Comparison of ENCODE assay signal across 9 cellular contexts in the genomic region with DNA sequence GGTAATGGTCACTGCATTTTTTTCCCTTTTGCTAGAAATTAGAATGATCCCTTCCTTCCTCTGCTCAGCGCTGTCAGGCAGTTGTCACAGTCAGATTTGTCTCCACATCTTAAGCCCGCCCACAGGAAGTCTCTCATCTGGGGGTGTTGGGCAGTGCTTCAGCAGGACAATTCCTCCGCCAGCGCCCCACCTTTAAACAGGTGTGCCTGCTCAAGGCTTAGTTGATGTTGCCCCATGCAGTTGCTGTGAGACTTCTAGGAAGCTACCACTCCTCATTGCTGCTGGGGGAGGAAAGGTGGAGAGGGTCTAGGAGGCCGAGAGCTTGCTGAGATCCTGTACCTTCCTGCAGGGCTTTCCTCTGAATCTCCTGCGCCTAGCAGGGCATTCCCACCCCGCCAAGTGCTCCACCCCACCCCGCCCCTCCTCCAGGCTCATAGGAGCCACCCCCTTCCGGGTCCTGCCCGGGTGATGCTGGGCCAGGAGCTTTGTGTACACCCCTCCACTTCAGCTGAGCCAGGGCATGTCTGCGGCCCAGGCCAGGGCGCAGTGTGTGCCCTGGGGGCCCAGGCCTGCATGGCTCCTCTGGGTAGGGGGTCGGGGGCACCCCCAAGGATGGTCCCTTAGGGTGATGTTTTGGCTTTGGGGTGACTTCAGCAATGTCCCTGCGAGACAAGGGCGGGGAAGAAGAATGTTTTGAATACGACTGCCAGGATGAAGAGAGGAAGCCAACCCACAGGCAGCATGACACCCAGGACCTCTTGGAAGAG.
DNase-seq lines count a peak whose midpoint lies in the region; ATAC-seq and TF ChIP-seq lines count a peak whose summit lies in the region.
"Had no signal": no experiment of that assay in that cellular context is flagged by ENCODE, and none has a peak within 500 bp of the region (broad histone marks: within the 10 kb centered on the region; RNA-seq: fewer than 3 reads in every experiment).

No MANE protein-coding gene starts in this region.

- peak overlapping the region; percentile 45 for H3K4me3 Mint-ChIP-seq in activated CD8-positive, alpha-beta memory T cell treated with anti-CD3 and anti-CD28 coated beads, Interleukin-2, amount 10 ng/mL, durations not matched to agents 7 days and 5 days

- H3K4ac ChIP-seq in trophoblast cell (ENCODE audit: low read depth, low read length), result peak overlapping the region; percentile 26

- no peaks in the 10 kb centered on the region for H3K27me3 ChIP-seq in trophoblast cell (ENCODE audit: insufficient read depth, low read length)
- H3K27me3 ChIP-seq: neutrophil had no signal

- H3K23ac ChIP-seq in trophoblast cell (ENCODE audit: low read length), result no peak overlapping the region

- no peak overlapping the region for H2BK5ac ChIP-seq in trophoblast cell (ENCODE audit: low read depth, low read length, poor library complexity)

- peaks cover 1% of the 10 kb centered on the region for H3K36me3 Mint-ChIP-seq in activated CD8-positive, alpha-beta memory T cell treated with anti-CD3 and anti-CD28 coated beads, Interleukin-2, amount 10 ng/mL, durations not matched to agents 7 days and 5 days

- H3K4me3 ChIP-seq in foreskin fibroblast (ENCODE audit: low read depth in 1 of 2, low read length in 2 of 2) (no peak overlapping the region), trophoblast cell (ENCODE audit: low read depth, low read length) (peak overlapping the region; percentile 8)

- no peak for TF ChIP-seq CTCF in foreskin fibroblast (IDR thresholded peaks at IDR 0.05; ENCODE audit: low read depth, low read length)

- in situ Hi-C loops in Caki2 (cut with HindIII; ENCODE audit: low pct_unique_long_range_greater_than_20kb, low sequenced_read_pairs), result no loop called here

- peak overlapping the region; percentile 22 for H3K9ac ChIP-seq in trophoblast cell (ENCODE audit: low read length)

- peaks cover 42% of the 10 kb centered on the region for H3K4me1 Mint-ChIP-seq in activated CD8-positive, alpha-beta memory T cell treated with anti-CD3 and anti-CD28 coated beads, Interleukin-2, amount 10 ng/mL, durations not matched to agents 7 days and 5 days

- H3K9me3 ChIP-seq in trophoblast cell (ENCODE audit: insufficient read depth, low read depth, low read length), result no peaks in the 10 kb centered on the region
- H3K9me3 ChIP-seq: neutrophil had no signal

- H2AFZ ChIP-seq in trophoblast cell (ENCODE audit: insufficient read depth, low read length, poor library complexity), result peak overlapping the region; percentile 24

- WGBS in trophoblast cell (ENCODE audit: extremely low coverage, insufficient coverage, insufficient read length), result no CpG with 5 or more reads among the region's 16 CpGs

- H4K91ac ChIP-seq in trophoblast cell (ENCODE audit: low read depth, low read length), result peak overlapping the region; percentile 3

- peak overlapping the region; percentile 25 for H3K14ac ChIP-seq in trophoblast cell (ENCODE audit: low read length)

- H3K4me2 ChIP-seq in trophoblast cell (ENCODE audit: low read length), result peak overlapping the region; percentile 63

- no peak overlapping the region for H3K18ac ChIP-seq in trophoblast cell (ENCODE audit: low read length)

- peaks cover 8% of the 10 kb centered on the region for H3K79me1 ChIP-seq in trophoblast cell (ENCODE audit: low read length)

- no peak overlapping the region for H2AK5ac ChIP-seq in trophoblast cell (ENCODE audit: low read length)

- no peaks in the 10 kb centered on the region for H3K9me3 Mint-ChIP-seq in activated CD8-positive, alpha-beta memory T cell treated with anti-CD3 and anti-CD28 coated beads, Interleukin-2, amount 10 ng/mL, durations not matched to agents 7 days and 5 days (ENCODE audit: low read depth)

- H4K8ac ChIP-seq in trophoblast cell (ENCODE audit: low read depth, low read length), result peak overlapping the region; percentile 7

- DNase-seq in Caki2 (ENCODE audit: low read depth) (peak; percentile 69), LHCN-M2 (ENCODE audit: low read depth) (peak; percentile 25), foreskin fibroblast (peak; percentile 7 to 25), trophoblast cell (peak; percentile 22 to 25), HuH-7 (ENCODE audit: low spot score) (no peak)
- DNase-seq in activated CD8-positive, alpha-beta memory T cell treated with anti-CD3 and anti-CD28 coated beads, Interleukin-2, amount 10 ng/mL, durations not matched to agents 7 days and 5 days, result peak; percentile 78

- H3K36me3 ChIP-seq in trophoblast cell (ENCODE audit: control insufficient read depth in 1 of 2, insufficient read depth in 2 of 2, low read length in 2 of 2), result no peaks in the 10 kb centered on the region
- H3K36me3 ChIP-seq: neutrophil had no signal

- peak overlapping the region; percentile 19 for H2BK120ac ChIP-seq in trophoblast cell (ENCODE audit: insufficient read depth, low read length, poor library complexity)

- H3K27me3 Mint-ChIP-seq in activated CD8-positive, alpha-beta memory T cell treated with anti-CD3 and anti-CD28 coated beads, Interleukin-2, amount 10 ng/mL, durations not matched to agents 7 days and 5 days, result no peaks in the 10 kb centered on the region

- peak overlapping the region; percentile 21 for H2BK12ac ChIP-seq in trophoblast cell (ENCODE audit: low read length)

- peak overlapping the region; percentile 51 for H3K27ac ChIP-seq in trophoblast cell (ENCODE audit: low read depth, low read length)
- H3K27ac ChIP-seq: neutrophil had no signal

- H3K4me1 ChIP-seq in trophoblast cell (ENCODE audit: control insufficient read depth in 1 of 2, insufficient read depth in 2 of 2, low read length in 2 of 2), result peaks cover 18 to 27% of the 10 kb centered on the region in 2 experiments

- H3K27ac Mint-ChIP-seq in activated CD8-positive, alpha-beta memory T cell treated with anti-CD3 and anti-CD28 coated beads, Interleukin-2, amount 10 ng/mL, durations not matched to agents 7 days and 5 days, result peak overlapping the region; percentile 66

- ATAC-seq in GM21360 (IDR thresholded peaks at IDR 0.05; ENCODE audit: unreplicated experiment), result peak; percentile 61
- ATAC-seq in activated CD8-positive, alpha-beta memory T cell treated with anti-CD3 and anti-CD28 coated beads, Interleukin-2, amount 10 ng/mL, durations not matched to agents 7 days and 5 days, result peak; percentile 88
- no peak for ATAC-seq in HG03025 (IDR thresholded peaks at IDR 0.05; ENCODE audit: low FRiP score, unreplicated experiment)

- CTCF ChIA-PET in activated CD8-positive, alpha-beta memory T cell treated with anti-CD3 and anti-CD28 coated beads, Interleukin-2, amount 10 ng/mL, durations not matched to agents 7 days and 5 days (lab: Charles Lee), result interaction anchor here (1.7 to 2.7 kb wide), 2 partner anchors 12 to 31 kb away, joined by 5 to 17 read pairs; no protein-coding TSS in a partner anchor

- peaks cover 3% of the 10 kb centered on the region for H3K79me2 ChIP-seq in trophoblast cell (ENCODE audit: control insufficient read depth, insufficient read depth, low read length, poor library complexity)

- H4K12ac ChIP-seq in trophoblast cell (ENCODE audit: low read depth, low read length), result peak overlapping the region; percentile 29
